Comparison of ENCODE assay signal across 15 cellular contexts in genomic region chr18:57775937-57776336, GRCh38. TPM values are rescaled to one million over a fixed set of nuclear protein-coding genes. Genes with fewer than 3 reads are reported as not detected.
A peak's percentile ranks its signal among the peaks of the same experiment; 100 is the strongest.
DNase-seq lines count a peak whose midpoint lies in the region; ATAC-seq and TF ChIP-seq lines count a peak whose summit lies in the region.
"Had no signal": no experiment of that assay in that cellular context is flagged by ENCODE, and none has a peak within 500 bp of the region (broad histone marks: within the 10 kb centered on the region; RNA-seq: fewer than 3 reads in every experiment).

No MANE protein-coding gene starts in this region.

- no peak overlapping the region for H3K56ac ChIP-seq in IMR-90 (ENCODE audit: extremely low read depth, insufficient read depth, low read length)

- no peak overlapping the region for H3K4me2 ChIP-seq in IMR-90 (ENCODE audit: low read depth, low read length)

- H3K4me3 Mint-ChIP-seq in immature natural killer cell: peak overlapping the region in 3 of 5 donors; percentile 4 to 33 (median 12)
- no peak overlapping the region for H3K4me3 Mint-ChIP-seq in activated CD4-positive, alpha-beta memory T cell treated with anti-CD3 and anti-CD28 coated beads, Interleukin-2, amount 10 ng/mL, durations not matched to agents 7 days and 5 days
- H3K4me3 Mint-ChIP-seq: activated CD4-positive, alpha-beta T cell treated with anti-CD3 and anti-CD28 coated beads, Interleukin-2, amount 10 ng/mL, durations not matched to agents 7 days and 5 days had no signal

- intact Hi-C loops in IMR-90 (cut with micrococcal nuclease) (no loop called here), body of pancreas (cut with DNase I) (no loop called here), lower leg skin (cut with DNase I; ENCODE audit: low total_unique reads) (no loop called here)

- H4K20me1 ChIP-seq in IMR-90 (ENCODE audit: insufficient read depth, low read length): peaks cover 48% of the 10 kb centered on the region; the same call in 1 of the 2 replicates

- peak overlapping the region in 3 of 6 donors; percentile 21 to 58 (median 46) for H3K27ac Mint-ChIP-seq in immature natural killer cell
- H3K27ac Mint-ChIP-seq in activated CD4-positive, alpha-beta memory T cell treated with anti-CD3 and anti-CD28 coated beads, Interleukin-2, amount 10 ng/mL, durations not matched to agents 7 days and 5 days: no peak overlapping the region
- H3K27ac Mint-ChIP-seq: activated CD4-positive, alpha-beta T cell treated with anti-CD3 and anti-CD28 coated beads, Interleukin-2, amount 10 ng/mL, durations not matched to agents 7 days and 5 days had no signal

- H3K36me3 ChIP-seq in IMR-90 (ENCODE audit: control insufficient read depth, insufficient read depth, low read length) (no peaks in the 10 kb centered on the region), body of pancreas (replicated peaks in 1 of 2; ENCODE audit: insufficient read depth in 1 of 2, low read depth in 2 of 2) (no peaks in the 10 kb centered on the region)
- H3K36me3 ChIP-seq: left lung, neutrophil had no signal

- no peak overlapping the region for H2BK120ac ChIP-seq in IMR-90 (ENCODE audit: low read depth, low read length)

- H4K8ac ChIP-seq in IMR-90 (ENCODE audit: low read depth in 2 of 2, low read length in 2 of 2): 0 out of 4 replicates have a peak overlapping the region, but pooled peaks of 1 of the 2 experiments have one; percentile 31

- peaks cover 22 to 37% of the 10 kb centered on the region in 2 donors for H3K4me1 Mint-ChIP-seq in immature natural killer cell
- H3K4me1 Mint-ChIP-seq in activated CD4-positive, alpha-beta memory T cell treated with anti-CD3 and anti-CD28 coated beads, Interleukin-2, amount 10 ng/mL, durations not matched to agents 7 days and 5 days: peaks cover 5% of the 10 kb centered on the region

- H3K18ac ChIP-seq in IMR-90 (ENCODE audit: low read depth, low read length): no peak overlapping the region

- H3K23ac ChIP-seq in IMR-90 (ENCODE audit: low read depth, low read length): no peak overlapping the region

- peaks cover 14% of the 10 kb centered on the region for H3K4me1 ChIP-seq in IMR-90 (ENCODE audit: control insufficient read depth, insufficient read depth, low read length)
- peaks cover 76% of the 10 kb centered on the region for H3K4me1 ChIP-seq in body of pancreas

- no peak overlapping the region for H2BK20ac ChIP-seq in IMR-90 (ENCODE audit: low read depth, low read length)

- TF ChIP-seq POLR2A in IMR-90 (IDR thresholded peaks at IDR 0.05; ENCODE audit: low read depth, low read length): no peak
- no peak for TF ChIP-seq POLR2A in body of pancreas (IDR thresholded peaks at IDR 0.05)
- no peak for TF ChIP-seq POLR2A in lower leg skin (IDR thresholded peaks at IDR 0.05)

- no peak for ATAC-seq in IMR-90 (ENCODE audit: low read depth)
- ATAC-seq in body of pancreas: peak; percentile 54
- no peak for ATAC-seq in GM21528 (IDR thresholded peaks at IDR 0.05; ENCODE audit: low FRiP score, unreplicated experiment)

- H2AK9ac ChIP-seq in IMR-90 (replicated peaks; ENCODE audit: low read depth, low read length, poor library complexity): no peak overlapping the region

- H2AFZ ChIP-seq in IMR-90 (replicated peaks; ENCODE audit: low read length, poor library complexity): no peak overlapping the region

- dilution Hi-C loops in IMR-90 (cut with HindIII; ENCODE audit: low sequenced_read_pairs, unreplicated experiment): no loop called here

- H3K4me3 ChIP-seq in IMR-90 (ENCODE audit: insufficient read depth, low read depth, low read length) (no peak overlapping the region), body of pancreas (no peak overlapping the region), lower leg skin (ENCODE audit: low read depth, poor library complexity, severe bottlenecking) (no peak overlapping the region)
- H3K4me3 ChIP-seq: left lung had no signal

- H3K36me3 Mint-ChIP-seq in immature natural killer cell: peaks cover 0 to 4% (median 0%) of the 10 kb centered on the region in 3 donors
- H3K36me3 Mint-ChIP-seq in activated CD4-positive, alpha-beta memory T cell treated with anti-CD3 and anti-CD28 coated beads, Interleukin-2, amount 10 ng/mL, durations not matched to agents 7 days and 5 days (ENCODE audit: low read depth): no peaks in the 10 kb centered on the region

- in situ Hi-C loops in IMR-90 (cut with MboI; ENCODE audit: low sequenced_read_pairs): no loop called here

- TF ChIP-seq RAD21 in IMR-90 (IDR thresholded peaks at IDR 0.05; ENCODE audit: low read length): no peak

- H3K14ac ChIP-seq in IMR-90 (replicated peaks; ENCODE audit: low read depth, low read length): 0 out of 2 replicates have a peak overlapping the region, but pooled peaks have one; percentile 11

- no TSS peak for BruUV-seq in IMR-90 (replicated peaks; lab: Mats Ljungman, UMichigan)

- H2BK5ac ChIP-seq in IMR-90 (ENCODE audit: low read depth, low read length, poor library complexity, severe bottlenecking): peak overlapping the region; percentile 17

- H2AK5ac ChIP-seq in IMR-90 (ENCODE audit: low read depth, low read length): no peak overlapping the region

- H3K9me3 Mint-ChIP-seq in immature natural killer cell: no peaks in the 10 kb centered on the region
- H3K9me3 Mint-ChIP-seq in activated CD4-positive, alpha-beta memory T cell treated with anti-CD3 and anti-CD28 coated beads, Interleukin-2, amount 10 ng/mL, durations not matched to agents 7 days and 5 days: no peaks in the 10 kb centered on the region
- H3K9me3 Mint-ChIP-seq: activated CD4-positive, alpha-beta T cell treated with anti-CD3 and anti-CD28 coated beads, Interleukin-2, amount 10 ng/mL, durations not matched to agents 7 days and 5 days had no signal

- H3K9ac ChIP-seq in IMR-90 (ENCODE audit: low read depth, low read length): no peak overlapping the region

- H4K5ac ChIP-seq in IMR-90 (ENCODE audit: low read depth, low read length): no peak overlapping the region

- H3K4ac ChIP-seq in IMR-90 (ENCODE audit: low read depth, low read length): no peak overlapping the region

- DNase-seq in IMR-90: peak; percentile 53
- no peak for DNase-seq in body of pancreas
- DNase-seq in immature natural killer cell: no peak
- peak; percentile 13 for DNase-seq in stromal cell of bone marrow (ENCODE audit: low read depth)
- no peak for DNase-seq in lower leg skin (ENCODE audit: low spot score in 2 of 2)
- no peak for DNase-seq in activated CD4-positive, alpha-beta memory T cell treated with anti-CD3 and anti-CD28 coated beads, Interleukin-2, amount 10 ng/mL, durations not matched to agents 7 days and 5 days
- DNase-seq in AG08396 (ENCODE audit: low spot score): no peak
- DNase-seq: activated CD4-positive, alpha-beta T cell treated with anti-CD3 and anti-CD28 coated beads, Interleukin-2, amount 10 ng/mL, durations not matched to agents 7 days and 5 days; activated effector memory CD4-positive, alpha-beta T cell treated with anti-CD3 and anti-CD28 coated beads, Interleukin-2, amount 50 U/mL, for 16 hours; Caco-2; cerebellar nuclear complex; left lung; NCI-H526 had no signal

- CTCF ChIA-PET in IMR-90 (lab: Yijun Ruan, JAX): no interaction called here
- CTCF ChIA-PET in activated CD4-positive, alpha-beta memory T cell treated with anti-CD3 and anti-CD28 coated beads, Interleukin-2, amount 10 ng/mL, durations not matched to agents 7 days and 5 days (lab: Charles Lee): no interaction called here

- no peak overlapping the region for H2BK15ac ChIP-seq in IMR-90 (ENCODE audit: low read depth, low read length)

- no peak overlapping the region for H3K27ac ChIP-seq in IMR-90 (ENCODE audit: insufficient read depth, low read length)
- H3K27ac ChIP-seq in body of pancreas: peak overlapping the region; percentile 38 to 75 (median 70)
- H3K27ac ChIP-seq: left lung, neutrophil had no signal

- peaks cover 49 to 79% of the 10 kb centered on the region in 2 experiments for H3K79me1 ChIP-seq in IMR-90 (ENCODE audit: low read depth in 1 of 2, low read length in 2 of 2)

- H4K91ac ChIP-seq in IMR-90 (ENCODE audit: insufficient read depth, low read depth, low read length): no peak overlapping the region

- no peak for TF ChIP-seq CTCF in IMR-90 (conservative IDR thresholded peaks at IDR 0.05; ENCODE audit: low read depth, low read length)
- TF ChIP-seq CTCF in body of pancreas (IDR thresholded peaks at IDR 0.05): no peak
- no peak for TF ChIP-seq CTCF in lower leg skin (IDR thresholded peaks at IDR 0.05)

- H3K27me3 ChIP-seq in IMR-90 (ENCODE audit: control insufficient read depth, insufficient read depth, low read length) (no peaks in the 10 kb centered on the region), body of pancreas (no peaks in the 10 kb centered on the region)
- H3K27me3 ChIP-seq: left lung, neutrophil had no signal

- POLR2A ChIA-PET in IMR-90 (lab: Charles Lee; ENCODE audit: unreplicated experiment): interaction anchor here (0.6 kb wide), 1 partner anchor 222 kb away, joined by 8 read pairs; no protein-coding TSS in a partner anchor
- POLR2A ChIA-PET in activated CD4-positive, alpha-beta memory T cell treated with anti-CD3 and anti-CD28 coated beads, Interleukin-2, amount 10 ng/mL, durations not matched to agents 7 days and 5 days (lab: Charles Lee): no interaction called here

- 83% methylated on average over 2 of the region's 3 CpGs; no CpG with 5 or more reads in 1 of the 2 experiments for WGBS in IMR-90 (ENCODE audit: extremely low coverage in 2 of 2, insufficient read length in 1 of 2), 2 experiments
- 17 to 42% methylated on average over 3 of the region's 3 CpGs for WGBS in body of pancreas, 2 donors
- WGBS in lower leg skin, 2 donors: 24 to 34% methylated on average over 3 of the region's 3 CpGs

- peaks cover 26% of the 10 kb centered on the region for H3K9me1 ChIP-seq in IMR-90 (ENCODE audit: insufficient read depth, low read length)

- H3K9me3 ChIP-seq in IMR-90 (ENCODE audit: control insufficient read depth, insufficient read depth, low read length) (no peaks in the 10 kb centered on the region), body of pancreas (no peaks in the 10 kb centered on the region)
- H3K9me3 ChIP-seq: Caco-2, left lung, neutrophil had no signal

- peaks cover 0 to 4% (median 0%) of the 10 kb centered on the region in 3 donors for H3K27me3 Mint-ChIP-seq in immature natural killer cell (ENCODE audit: low read depth in 3 of 3)
- no peaks in the 10 kb centered on the region for H3K27me3 Mint-ChIP-seq in activated CD4-positive, alpha-beta memory T cell treated with anti-CD3 and anti-CD28 coated beads, Interleukin-2, amount 10 ng/mL, durations not matched to agents 7 days and 5 days
- H3K27me3 Mint-ChIP-seq: activated CD4-positive, alpha-beta T cell treated with anti-CD3 and anti-CD28 coated beads, Interleukin-2, amount 10 ng/mL, durations not matched to agents 7 days and 5 days had no signal

TF ChIP-seq in IMR-90, 13 proteins besides CTCF, POLR2A, EP300 and RAD21 (continues in another document):
- TF ChIP-seq BHLHE40 (IDR thresholded peaks at IDR 0.05; ENCODE audit: low read depth, low read length): no peak

RNA-seq across cellular contexts. Expression of gene ATP8B1, which starts 27.2 kb away (rescaled TPM):
- total RNA-seq in IMR-90 (2012; rRNA removed) (136 and 170 TPM in 2 replicates), body of pancreas (10 to 100 TPM; 18.5 to 41.5 TPM), lower leg skin (10 to 100 TPM; 21.6 to 32.1 (median 26.8) TPM)
- polyA plus RNA-seq in IMR-90 (2012; rRNA removed) (57.7 and 64.3 TPM in 2 replicates), immature natural killer cell (under 1 TPM in 1 of 3 donors, not detected in 2; 0.55 TPM)
- polyA plus RNA-seq in IMR-90 (2012; cell fraction: cytosol; rRNA removed): 23.4 and 27.5 TPM in 2 replicates
- polyA plus RNA-seq in IMR-90 (2012; cell fraction: nucleus; rRNA removed; ENCODE audit: low replicate concordance): 31.8 and 116 TPM in 2 replicates
- total RNA-seq in activated CD4-positive, alpha-beta memory T cell treated with anti-CD3 and anti-CD28 coated beads, Interleukin-2, amount 10 ng/mL, durations not matched to agents 7 days and 5 days: not detected
- total RNA-seq: activated CD4-positive, alpha-beta T cell treated with anti-CD3 and anti-CD28 coated beads, Interleukin-2, amount 10 ng/mL, durations not matched to agents 7 days and 5 days had no signal

Comparison
In these comparisons a context has a peak if more than half of its experiments do, and no peak if none do; other contexts are left out.
1. DNase-seq: peak in IMR-90 (single experiment) and stromal cell of bone marrow (single experiment); none in body of pancreas (0 of 4), immature natural killer cell (0 of 3), lower leg skin (0 of 2), activated CD4-positive, alpha-beta memory T cell treated with anti-CD3 and anti-CD28 coated beads, Interleukin-2, amount 10 ng/mL, durations not matched to agents 7 days and 5 days (single experiment) and AG08396 (single experiment).
2. RNA of gene ATP8B1, which starts 27.2 kb away (total RNA-seq): 136 to 170 TPM in IMR-90, 18.5 to 41.5 TPM in body of pancreas and 21.6 to 32.1 TPM in lower leg skin; not detected in activated CD4-positive, alpha-beta memory T cell treated with anti-CD3 and anti-CD28 coated beads, Interleukin-2, amount 10 ng/mL, durations not matched to agents 7 days and 5 days; every median in the first group is over 10 times any median in the second.